ENCODE assay signal across 1 cellular context in the genomic region with DNA sequence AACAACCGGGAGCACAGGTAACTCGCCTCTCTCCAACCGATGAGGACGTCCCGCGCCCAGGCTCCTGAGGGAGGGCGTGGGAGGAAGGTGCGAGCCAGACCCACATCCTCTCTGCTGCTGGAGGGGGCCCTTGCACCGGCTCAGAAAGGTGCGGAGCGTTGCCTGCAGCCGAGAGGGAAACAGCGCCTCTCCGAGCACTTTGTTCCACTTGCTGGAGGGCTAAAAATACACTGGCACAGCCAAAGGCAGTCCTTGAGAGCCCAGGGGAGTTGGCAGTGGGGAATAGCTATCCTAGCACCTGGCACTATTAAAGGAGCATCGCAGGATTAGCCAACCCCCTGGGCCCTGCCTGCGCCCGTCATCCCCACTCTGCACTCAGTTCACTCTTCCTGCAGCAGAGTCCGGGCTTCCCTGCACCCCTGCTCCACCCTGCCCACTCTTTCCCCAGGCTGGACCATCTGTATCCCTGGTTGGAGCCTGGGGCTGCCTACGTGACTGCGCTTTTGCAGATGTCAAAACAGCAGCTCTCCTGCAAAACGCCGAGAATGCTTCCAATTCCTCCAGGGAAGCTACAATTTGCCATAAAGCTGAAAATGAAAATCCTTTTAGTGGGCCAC.
A peak's percentile ranks its signal among the peaks of the same experiment; 100 is the strongest.
TF ChIP-seq lines count a peak whose summit lies in the region.

No MANE protein-coding gene starts in this region.

TF ChIP-seq in HepG2, 621 proteins besides CTCF, POLR2A, EP300 and RAD21 (continued from another document and continues in another):
- no peak for TF ChIP-seq FOXJ3 (CRISPR knock-in tag; IDR thresholded peaks at IDR 0.05; ENCODE audit: borderline replicate concordance)
- TF ChIP-seq ZNF782 (CRISPR knock-in tag; IDR thresholded peaks at IDR 0.05; ENCODE audit: borderline replicate concordance), result 0 out of 2 replicates have a peak, but pooled peaks have one; percentile 1
- TF ChIP-seq TAF15 (IDR thresholded peaks at IDR 0.05; ENCODE audit: low read depth, low read length, poor library complexity, severe bottlenecking), result peak; percentile 76
- 0 out of 2 replicates have a peak, but pooled peaks have one; percentile 58 for TF ChIP-seq ZNF879 (CRISPR knock-in tag; IDR thresholded peaks at IDR 0.05)
- peak; percentile 80 for TF ChIP-seq RBFOX2 (IDR thresholded peaks at IDR 0.05; ENCODE audit: low read depth, low read length)
- TF ChIP-seq ZNF839 (CRISPR knock-in tag; IDR thresholded peaks at IDR 0.05; ENCODE audit: borderline replicate concordance), result 0 out of 2 replicates have a peak, but pooled peaks have one; percentile 67
- no peak for TF ChIP-seq HNRNPUL1 (IDR thresholded peaks at IDR 0.05; ENCODE audit: low read depth, low read length)
- 0 out of 2 replicates have a peak, but pooled peaks have one; percentile 53 for TF ChIP-seq ZNF326 (CRISPR knock-in tag; IDR thresholded peaks at IDR 0.05; ENCODE audit: borderline replicate concordance)
- TF ChIP-seq ISX (CRISPR knock-in tag; conservative IDR thresholded peaks at IDR 0.05), result no peak
- 0 out of 2 replicates have a peak, but pooled peaks have one; percentile 9 for TF ChIP-seq ZC3H4 (CRISPR knock-in tag; IDR thresholded peaks at IDR 0.05; ENCODE audit: borderline replicate concordance)
- 0 out of 2 replicates have a peak, but pooled peaks have one; percentile 56 for TF ChIP-seq ZFP41 (CRISPR knock-in tag; IDR thresholded peaks at IDR 0.05; ENCODE audit: borderline replicate concordance)
- no peak for TF ChIP-seq ZNF3 (CRISPR knock-in tag; IDR thresholded peaks at IDR 0.05)
- no peak for TF ChIP-seq ZFP36L1 (CRISPR knock-in tag; IDR thresholded peaks at IDR 0.05)
- TF ChIP-seq, protein P1, sequence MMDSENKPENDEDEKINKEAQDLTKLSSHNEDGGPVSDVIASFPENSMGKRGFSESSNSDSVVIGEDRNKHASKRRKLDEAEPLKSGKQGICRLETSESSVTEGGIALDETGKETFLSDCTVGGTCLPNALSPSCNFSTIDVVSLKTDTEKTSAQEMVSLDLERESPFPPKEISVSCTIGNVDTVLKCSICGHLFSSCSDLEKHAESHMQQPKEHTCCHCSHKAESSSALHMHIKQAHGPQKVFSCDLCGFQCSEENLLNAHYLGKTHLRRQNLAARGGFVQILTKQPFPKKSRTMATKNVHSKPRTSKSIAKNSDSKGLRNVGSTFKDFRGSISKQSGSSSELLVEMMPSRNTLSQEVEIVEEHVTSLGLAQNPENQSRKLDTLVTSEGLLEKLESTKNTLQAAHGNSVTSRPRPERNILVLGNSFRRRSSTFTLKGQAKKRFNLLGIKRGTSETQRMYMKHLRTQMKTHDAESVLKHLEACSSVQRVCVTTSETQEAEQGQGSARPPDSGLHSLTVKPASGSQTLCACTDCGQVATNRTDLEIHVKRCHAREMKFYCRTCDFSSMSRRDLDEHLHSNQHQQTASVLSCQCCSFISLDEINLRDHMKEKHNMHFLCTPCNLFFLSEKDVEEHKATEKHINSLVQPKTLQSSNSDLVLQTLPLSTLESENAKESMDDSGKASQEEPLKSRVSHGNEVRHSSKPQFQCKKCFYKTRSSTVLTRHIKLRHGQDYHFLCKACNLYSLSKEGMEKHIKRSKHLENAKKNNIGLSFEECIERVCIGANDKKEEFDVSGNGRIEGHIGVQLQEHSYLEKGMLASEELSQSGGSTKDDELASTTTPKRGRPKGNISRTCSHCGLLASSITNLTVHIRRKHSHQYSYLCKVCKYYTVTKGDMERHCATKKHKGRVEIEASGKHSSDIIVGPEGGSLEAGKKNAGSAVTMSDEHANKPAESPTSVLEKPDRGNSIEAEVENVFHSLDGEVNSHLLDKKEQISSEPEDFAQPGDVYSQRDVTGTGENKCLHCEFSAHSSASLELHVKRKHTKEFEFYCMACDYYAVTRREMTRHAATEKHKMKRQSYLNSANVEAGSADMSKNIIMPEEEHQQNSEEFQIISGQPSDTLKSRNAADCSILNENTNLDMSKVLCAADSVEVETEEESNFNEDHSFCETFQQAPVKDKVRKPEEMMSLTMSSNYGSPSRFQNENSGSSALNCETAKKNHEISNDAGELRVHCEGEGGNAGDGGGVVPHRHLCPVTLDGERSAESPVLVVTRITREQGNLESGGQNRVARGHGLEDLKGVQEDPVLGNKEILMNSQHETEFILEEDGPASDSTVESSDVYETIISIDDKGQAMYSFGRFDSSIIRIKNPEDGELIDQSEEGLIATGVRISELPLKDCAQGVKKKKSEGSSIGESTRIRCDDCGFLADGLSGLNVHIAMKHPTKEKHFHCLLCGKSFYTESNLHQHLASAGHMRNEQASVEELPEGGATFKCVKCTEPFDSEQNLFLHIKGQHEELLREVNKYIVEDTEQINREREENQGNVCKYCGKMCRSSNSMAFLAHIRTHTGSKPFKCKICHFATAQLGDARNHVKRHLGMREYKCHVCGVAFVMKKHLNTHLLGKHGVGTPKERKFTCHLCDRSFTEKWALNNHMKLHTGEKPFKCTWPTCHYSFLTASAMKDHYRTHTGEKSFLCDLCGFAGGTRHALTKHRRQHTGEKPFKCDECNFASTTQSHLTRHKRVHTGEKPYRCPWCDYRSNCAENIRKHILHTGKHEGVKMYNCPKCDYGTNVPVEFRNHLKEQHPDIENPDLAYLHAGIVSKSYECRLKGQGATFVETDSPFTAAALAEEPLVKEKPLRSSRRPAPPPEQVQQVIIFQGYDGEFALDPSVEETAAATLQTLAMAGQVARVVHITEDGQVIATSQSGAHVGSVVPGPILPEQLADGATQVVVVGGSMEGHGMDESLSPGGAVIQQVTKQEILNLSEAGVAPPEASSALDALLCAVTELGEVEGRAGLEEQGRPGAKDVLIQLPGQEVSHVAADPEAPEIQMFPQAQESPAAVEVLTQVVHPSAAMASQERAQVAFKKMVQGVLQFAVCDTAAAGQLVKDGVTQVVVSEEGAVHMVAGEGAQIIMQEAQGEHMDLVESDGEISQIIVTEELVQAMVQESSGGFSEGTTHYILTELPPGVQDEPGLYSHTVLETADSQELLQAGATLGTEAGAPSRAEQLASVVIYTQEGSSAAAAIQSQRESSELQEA (CRISPR knock-in tag; IDR thresholded peaks at IDR 0.05; ENCODE audit: not compliant biosample characterization), result peak; percentile 23
- TF ChIP-seq HNRNPL (IDR thresholded peaks at IDR 0.05; ENCODE audit: low read depth, low read length), result peak; percentile 46; the same call in 1 of the 2 replicates
- TF ChIP-seq STAG1 (CRISPR knock-in tag; IDR thresholded peaks at IDR 0.05), result peak; percentile 45
- TF ChIP-seq, protein P2, sequence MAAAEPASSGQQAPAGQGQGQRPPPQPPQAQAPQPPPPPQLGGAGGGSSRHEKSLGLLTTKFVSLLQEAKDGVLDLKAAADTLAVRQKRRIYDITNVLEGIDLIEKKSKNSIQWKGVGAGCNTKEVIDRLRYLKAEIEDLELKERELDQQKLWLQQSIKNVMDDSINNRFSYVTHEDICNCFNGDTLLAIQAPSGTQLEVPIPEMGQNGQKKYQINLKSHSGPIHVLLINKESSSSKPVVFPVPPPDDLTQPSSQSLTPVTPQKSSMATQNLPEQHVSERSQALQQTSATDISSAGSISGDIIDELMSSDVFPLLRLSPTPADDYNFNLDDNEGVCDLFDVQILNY (CRISPR knock-in tag; conservative IDR thresholded peaks at IDR 0.05), result 0 out of 2 replicates have a peak, but pooled peaks have one; percentile 13
- TF ChIP-seq TOPORS (CRISPR knock-in tag; IDR thresholded peaks at IDR 0.05), result no peak
- 0 out of 2 replicates have a peak, but pooled peaks have one; percentile 7 for TF ChIP-seq ZNF331 (CRISPR knock-in tag; IDR thresholded peaks at IDR 0.05)
- peak; percentile 98; the same call in 1 of the 2 replicates for TF ChIP-seq ZBTB4 (CRISPR knock-in tag; IDR thresholded peaks at IDR 0.05; ENCODE audit: borderline replicate concordance)
- TF ChIP-seq ZBTB38 (CRISPR knock-in tag; IDR thresholded peaks at IDR 0.05), result peak; percentile 92
- TF ChIP-seq CHD4 (IDR thresholded peaks at IDR 0.05; ENCODE audit: borderline replicate concordance, low read length), result peak; percentile 22; the same call in 1 of the 2 replicates
- peak; percentile 55; the same call in 1 of the 2 replicates for TF ChIP-seq ZNF550 (CRISPR knock-in tag; IDR thresholded peaks at IDR 0.05; ENCODE audit: borderline replicate concordance)
- peak; percentile 2; the same call in 1 of the 2 replicates for TF ChIP-seq ZNF589 (CRISPR knock-in tag; conservative IDR thresholded peaks at IDR 0.05)
- TF ChIP-seq, protein P3, sequence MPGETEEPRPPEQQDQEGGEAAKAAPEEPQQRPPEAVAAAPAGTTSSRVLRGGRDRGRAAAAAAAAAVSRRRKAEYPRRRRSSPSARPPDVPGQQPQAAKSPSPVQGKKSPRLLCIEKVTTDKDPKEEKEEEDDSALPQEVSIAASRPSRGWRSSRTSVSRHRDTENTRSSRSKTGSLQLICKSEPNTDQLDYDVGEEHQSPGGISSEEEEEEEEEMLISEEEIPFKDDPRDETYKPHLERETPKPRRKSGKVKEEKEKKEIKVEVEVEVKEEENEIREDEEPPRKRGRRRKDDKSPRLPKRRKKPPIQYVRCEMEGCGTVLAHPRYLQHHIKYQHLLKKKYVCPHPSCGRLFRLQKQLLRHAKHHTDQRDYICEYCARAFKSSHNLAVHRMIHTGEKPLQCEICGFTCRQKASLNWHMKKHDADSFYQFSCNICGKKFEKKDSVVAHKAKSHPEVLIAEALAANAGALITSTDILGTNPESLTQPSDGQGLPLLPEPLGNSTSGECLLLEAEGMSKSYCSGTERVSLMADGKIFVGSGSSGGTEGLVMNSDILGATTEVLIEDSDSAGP (CRISPR knock-in tag; IDR thresholded peaks at IDR 0.05; ENCODE audit: borderline replicate concordance), result peak; percentile 72; the same call in 1 of the 2 replicates
- 0 out of 2 replicates have a peak, but pooled peaks have one; percentile 32 for TF ChIP-seq ZNF709 (CRISPR knock-in tag; IDR thresholded peaks at IDR 0.05)
- peak; percentile 3; the same call in 1 of the 2 replicates for TF ChIP-seq THAP7 (CRISPR knock-in tag; IDR thresholded peaks at IDR 0.05)
- peak; percentile 68 for TF ChIP-seq ZNF891 (CRISPR knock-in tag; IDR thresholded peaks at IDR 0.05)
- no peak for TF ChIP-seq GABPA (IDR thresholded peaks at IDR 0.05; ENCODE audit: low read depth, low read length)
- TF ChIP-seq GABPA (CRISPR knock-in tag; IDR thresholded peaks at IDR 0.05; ENCODE audit: low read depth), result no peak
- TF ChIP-seq ZNF44 (CRISPR knock-in tag; IDR thresholded peaks at IDR 0.05), result 0 out of 2 replicates have a peak, but pooled peaks have one; percentile 13
- TF ChIP-seq TRIM22 (IDR thresholded peaks at IDR 0.05), result no peak
- no peak for TF ChIP-seq ZNF274 (CRISPR knock-in tag; IDR thresholded peaks at IDR 0.05)
- 0 out of 2 replicates have a peak, but pooled peaks have one; percentile 9 for TF ChIP-seq TEAD2 (CRISPR knock-in tag; IDR thresholded peaks at IDR 0.05)
- TF ChIP-seq, protein P4, sequence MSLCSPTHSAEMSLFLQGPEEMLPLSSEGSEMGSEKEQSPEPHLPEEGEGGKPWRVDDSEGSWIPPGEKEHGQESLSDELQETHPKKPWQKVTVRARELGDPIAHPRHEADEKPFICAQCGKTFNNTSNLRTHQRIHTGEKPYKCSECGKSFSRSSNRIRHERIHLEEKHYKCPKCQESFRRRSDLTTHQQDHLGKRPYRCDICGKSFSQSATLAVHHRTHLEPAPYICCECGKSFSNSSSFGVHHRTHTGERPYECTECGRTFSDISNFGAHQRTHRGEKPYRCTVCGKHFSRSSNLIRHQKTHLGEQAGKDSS (CRISPR knock-in tag; IDR thresholded peaks at IDR 0.05; ENCODE audit: borderline replicate concordance, low read depth), result peak; percentile 7; the same call in 1 of the 2 replicates
- TF ChIP-seq ZNF446 (CRISPR knock-in tag; IDR thresholded peaks at IDR 0.05), result 0 out of 2 replicates have a peak, but pooled peaks have one; percentile 56
- peak; percentile 78 for TF ChIP-seq AGO2 (optimal IDR thresholded peaks at IDR 0.05; ENCODE audit: low read depth, low read length)
- TF ChIP-seq ZNF704 (CRISPR knock-in tag; IDR thresholded peaks at IDR 0.05; ENCODE audit: borderline replicate concordance), result peak; percentile 77; the same call in 1 of the 2 replicates
